Comparison of ENCODE assay signal across 16 cellular contexts in the genomic region with DNA sequence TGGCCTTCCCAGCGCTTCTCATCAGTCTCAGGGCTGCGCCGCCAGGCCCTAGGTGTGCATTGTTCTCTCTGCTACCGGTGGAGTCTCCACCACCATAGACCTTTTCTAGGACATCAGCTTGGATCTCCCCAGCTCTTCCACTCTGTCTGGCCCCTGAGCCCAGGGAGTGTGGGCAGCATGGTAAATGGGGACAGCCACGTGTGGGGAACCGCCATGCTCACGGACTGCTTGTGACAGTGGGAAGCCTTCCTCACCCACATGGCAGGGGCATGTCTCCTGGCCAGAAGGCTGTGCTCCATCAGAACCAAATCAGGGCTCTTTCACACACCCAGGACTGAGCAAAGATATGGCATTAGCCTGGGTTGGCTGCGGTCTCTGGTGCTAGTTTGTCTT. TPM values are rescaled to one million over a fixed set of nuclear protein-coding genes. Genes with fewer than 3 reads are reported as not detected.
"Had no signal": no experiment of that assay in that cellular context is flagged by ENCODE, and none has a peak within 500 bp of the region (broad histone marks: within the 10 kb centered on the region; RNA-seq: fewer than 3 reads in every experiment).

No MANE protein-coding gene starts in this region.

- H3K9me3 ChIP-seq: adrenal gland had no signal

- DNase-seq: activated CD4-positive, alpha-beta T cell treated with anti-CD3 and anti-CD28 coated beads, Interleukin-2, amount 50 U/mL, for 48 hours; activated CD4-positive, CD25-positive, alpha-beta regulatory T cell; central memory CD4-positive, alpha-beta T cell; effector memory CD8-positive, alpha-beta T cell; hippocampal formation; natural killer cell; SHP77 had no signal

- ATAC-seq: effector memory CD8-positive, alpha-beta T cell; natural killer cell; SK-N-SH treated with all-trans-retinoic acid at 6 μM for 48 hours had no signal

- H3K36me3 ChIP-seq: adrenal gland had no signal

- H3K27me3 ChIP-seq: adrenal gland had no signal

- H3K9me3 Mint-ChIP-seq: activated naive CD4-positive, alpha-beta T cell treated with anti-CD3 and anti-CD28 coated beads, Interleukin-2, amount 10 ng/mL, durations not matched to agents 7 days and 5 days; activated T-helper 1 cell treated with anti-CD3 and anti-CD28 coated beads, Interleukin-12 subunit alpha, Interleukin-12 subunit beta, Interleukin-2, Interleukin-4 antibody, amounts not matched to agents 30 ng/mL and 10 ng/mL and 1 ng/mL, durations not matched to agents 14 hours and 24 hours and 36 hours; effector memory CD8-positive, alpha-beta T cell; natural killer cell; type B pancreatic cell had no signal

- H3K4me1 Mint-ChIP-seq: activated naive CD4-positive, alpha-beta T cell treated with anti-CD3 and anti-CD28 coated beads, Interleukin-2, amount 10 ng/mL, durations not matched to agents 7 days and 5 days had no signal

- H3K36me3 Mint-ChIP-seq: activated naive CD4-positive, alpha-beta T cell treated with anti-CD3 and anti-CD28 coated beads, Interleukin-2, amount 10 ng/mL, durations not matched to agents 7 days and 5 days; natural killer cell; type B pancreatic cell had no signal

- H3K4me3 ChIP-seq: adrenal gland had no signal

- H3K27ac ChIP-seq: adrenal gland had no signal

- H3K27ac Mint-ChIP-seq: activated naive CD4-positive, alpha-beta T cell treated with anti-CD3 and anti-CD28 coated beads, Interleukin-2, amount 10 ng/mL, durations not matched to agents 7 days and 5 days; activated T-helper 1 cell treated with anti-CD3 and anti-CD28 coated beads, Interleukin-12 subunit alpha, Interleukin-12 subunit beta, Interleukin-2, Interleukin-4 antibody, amounts not matched to agents 30 ng/mL and 10 ng/mL and 1 ng/mL, durations not matched to agents 14 hours and 24 hours and 36 hours; effector memory CD8-positive, alpha-beta T cell; natural killer cell; type B pancreatic cell had no signal

- H3K4me1 ChIP-seq: adrenal gland had no signal

- H3K4me3 Mint-ChIP-seq: activated naive CD4-positive, alpha-beta T cell treated with anti-CD3 and anti-CD28 coated beads, Interleukin-2, amount 10 ng/mL, durations not matched to agents 7 days and 5 days; activated T-helper 1 cell treated with anti-CD3 and anti-CD28 coated beads, Interleukin-12 subunit alpha, Interleukin-12 subunit beta, Interleukin-2, Interleukin-4 antibody, amounts not matched to agents 30 ng/mL and 10 ng/mL and 1 ng/mL, durations not matched to agents 14 hours and 24 hours and 36 hours; effector memory CD8-positive, alpha-beta T cell; natural killer cell; type B pancreatic cell had no signal

RNA-seq across cellular contexts. Expression of a gene that starts 51.3 kb away (rescaled TPM):
- total RNA-seq: activated T-helper 1 cell treated with anti-CD3 and anti-CD28 coated beads, Interleukin-12 subunit alpha, Interleukin-12 subunit beta, Interleukin-2, Interleukin-4 antibody, amounts not matched to agents 30 ng/mL and 10 ng/mL and 1 ng/mL, durations not matched to agents 14 hours and 24 hours and 36 hours; adrenal gland; epithelial cell of proximal tubule; lung microvascular endothelial cell; osteocyte; T-helper 1 cell treated with Interleukin-12 subunit alpha and Interleukin-12 subunit beta and Interleukin-4 antibody, amounts not matched to agents 30 ng/mL and 1 ng/mL, for 36 hours had no signal
